In the genomic region with DNA sequence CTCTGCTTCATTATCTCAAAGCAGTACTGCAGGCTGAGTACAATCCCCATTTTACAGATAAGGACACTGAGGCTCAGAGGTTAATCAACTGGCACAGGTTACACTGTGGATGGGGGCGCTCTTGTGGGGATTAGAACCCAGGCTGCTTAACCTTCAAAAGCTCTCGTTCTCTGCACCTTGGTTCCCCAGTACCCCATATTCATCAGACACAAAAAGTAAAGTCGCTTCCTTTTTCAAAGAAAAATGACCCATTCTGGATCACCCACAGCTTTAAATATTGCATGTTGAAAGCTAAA, we compare ENCODE assay signal across 1 cellular context.
TF ChIP-seq lines count a peak whose summit lies in the region.

No MANE protein-coding gene starts in this region.

TF ChIP-seq in K562, 482 proteins besides CTCF, POLR2A, EP300 and RAD21:
- TF ChIP-seq EWSR1 (IDR thresholded peaks at IDR 0.05; ENCODE audit: borderline replicate concordance, low read depth, partially characterized antibody) (no peak), ZNF507 (tag; conservative IDR thresholded peaks at IDR 0.05) (peak; percentile 83), BCOR (IDR thresholded peaks at IDR 0.05) (peak; percentile 96), CBX1 (IDR thresholded peaks at IDR 0.05; ENCODE audit: low read depth) (0 out of 2 replicates have a peak, but pooled peaks have one; percentile 43), ADNP (tag; IDR thresholded peaks at IDR 0.05) (peak; percentile 85), MEF2D (tag; conservative IDR thresholded peaks at IDR 0.05; ENCODE audit: low read depth) (no peak), PTBP1 (IDR thresholded peaks at IDR 0.05; ENCODE audit: low read depth, low read length) (peak; percentile 54; the same call in 1 of the 2 replicates), ESRRA (IDR thresholded peaks at IDR 0.05; ENCODE audit: borderline replicate concordance, low read depth) (peak; percentile 90), CBX3 (IDR thresholded peaks at IDR 0.05; ENCODE audit: borderline replicate concordance in 1 of 2, low read length in 2 of 2) (peak in 1 of 2 experiments; percentile 69; a peak in 1 of 3 replicates), HDAC2 (IDR thresholded peaks at IDR 0.05) (peak; percentile 84; the same call in 1 of the 2 replicates), KDM1A (IDR thresholded peaks at IDR 0.05) (peak; percentile 81 to 90), ZEB2 (IDR thresholded peaks at IDR 0.05) (no peak), ZNF778 (CRISPR knock-in tag; IDR thresholded peaks at IDR 0.05) (no peak), CBFA2T3 (IDR thresholded peaks at IDR 0.05) (peak; percentile 46; the same call in 1 of the 2 replicates), RBM25 (IDR thresholded peaks at IDR 0.05; ENCODE audit: low read depth, low read length, severe bottlenecking) (peak; percentile 93), RCOR1 (IDR thresholded peaks at IDR 0.05; ENCODE audit: borderline replicate concordance in 1 of 2, low read depth in 2 of 2, low read length in 2 of 2) (peak in 1 of 2 experiments; percentile 66; a peak in 2 of 4 replicates), ZBTB7A (IDR thresholded peaks at IDR 0.05; ENCODE audit: borderline replicate concordance, control insufficient read depth, low read depth, low read length) (no peak), FOXM1 (IDR thresholded peaks at IDR 0.05; ENCODE audit: low read depth) (no peak), FOXM1 (CRISPR knock-in tag; IDR thresholded peaks at IDR 0.05; ENCODE audit: low read depth) (no peak), SMARCA5 (IDR thresholded peaks at IDR 0.05) (peak; percentile 82)
- TF ChIP-seq, protein P1, sequence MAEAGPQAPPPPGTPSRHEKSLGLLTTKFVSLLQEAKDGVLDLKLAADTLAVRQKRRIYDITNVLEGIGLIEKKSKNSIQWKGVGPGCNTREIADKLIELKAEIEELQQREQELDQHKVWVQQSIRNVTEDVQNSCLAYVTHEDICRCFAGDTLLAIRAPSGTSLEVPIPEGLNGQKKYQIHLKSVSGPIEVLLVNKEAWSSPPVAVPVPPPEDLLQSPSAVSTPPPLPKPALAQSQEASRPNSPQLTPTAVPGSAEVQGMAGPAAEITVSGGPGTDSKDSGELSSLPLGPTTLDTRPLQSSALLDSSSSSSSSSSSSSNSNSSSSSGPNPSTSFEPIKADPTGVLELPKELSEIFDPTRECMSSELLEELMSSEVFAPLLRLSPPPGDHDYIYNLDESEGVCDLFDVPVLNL (CRISPR knock-in tag; IDR thresholded peaks at IDR 0.05; ENCODE audit: low read depth), result no peak
- TF ChIP-seq, protein P2, sequence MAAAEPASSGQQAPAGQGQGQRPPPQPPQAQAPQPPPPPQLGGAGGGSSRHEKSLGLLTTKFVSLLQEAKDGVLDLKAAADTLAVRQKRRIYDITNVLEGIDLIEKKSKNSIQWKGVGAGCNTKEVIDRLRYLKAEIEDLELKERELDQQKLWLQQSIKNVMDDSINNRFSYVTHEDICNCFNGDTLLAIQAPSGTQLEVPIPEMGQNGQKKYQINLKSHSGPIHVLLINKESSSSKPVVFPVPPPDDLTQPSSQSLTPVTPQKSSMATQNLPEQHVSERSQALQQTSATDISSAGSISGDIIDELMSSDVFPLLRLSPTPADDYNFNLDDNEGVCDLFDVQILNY (CRISPR knock-in tag; IDR thresholded peaks at IDR 0.05), result no peak
